In the genomic region with DNA sequence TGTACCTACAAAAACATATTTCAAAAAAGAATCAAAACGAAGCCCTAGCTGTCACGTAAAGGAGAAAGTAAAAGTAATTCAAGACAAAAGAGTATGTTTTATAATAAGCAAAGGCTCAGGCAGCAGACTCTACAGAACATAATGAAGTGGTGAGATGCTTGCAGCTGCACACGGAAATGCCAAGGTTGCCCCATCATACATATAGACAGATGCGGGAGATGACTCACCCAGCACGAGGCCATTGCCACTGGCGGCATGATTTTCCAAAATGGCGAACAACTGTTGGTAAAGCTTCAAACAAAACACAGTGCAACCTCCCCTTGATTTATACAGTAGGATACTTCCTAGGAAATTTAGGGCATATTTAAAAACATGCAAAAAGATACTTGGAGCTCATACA, we compare ENCODE assay signal across 1 cellular context.
TF ChIP-seq lines count a peak whose summit lies in the region.

No MANE protein-coding gene starts in this region.

TF ChIP-seq in GM23338, 12 proteins besides CTCF, POLR2A, EP300 and RAD21 (continued from another document):
- TF ChIP-seq, protein P1, sequence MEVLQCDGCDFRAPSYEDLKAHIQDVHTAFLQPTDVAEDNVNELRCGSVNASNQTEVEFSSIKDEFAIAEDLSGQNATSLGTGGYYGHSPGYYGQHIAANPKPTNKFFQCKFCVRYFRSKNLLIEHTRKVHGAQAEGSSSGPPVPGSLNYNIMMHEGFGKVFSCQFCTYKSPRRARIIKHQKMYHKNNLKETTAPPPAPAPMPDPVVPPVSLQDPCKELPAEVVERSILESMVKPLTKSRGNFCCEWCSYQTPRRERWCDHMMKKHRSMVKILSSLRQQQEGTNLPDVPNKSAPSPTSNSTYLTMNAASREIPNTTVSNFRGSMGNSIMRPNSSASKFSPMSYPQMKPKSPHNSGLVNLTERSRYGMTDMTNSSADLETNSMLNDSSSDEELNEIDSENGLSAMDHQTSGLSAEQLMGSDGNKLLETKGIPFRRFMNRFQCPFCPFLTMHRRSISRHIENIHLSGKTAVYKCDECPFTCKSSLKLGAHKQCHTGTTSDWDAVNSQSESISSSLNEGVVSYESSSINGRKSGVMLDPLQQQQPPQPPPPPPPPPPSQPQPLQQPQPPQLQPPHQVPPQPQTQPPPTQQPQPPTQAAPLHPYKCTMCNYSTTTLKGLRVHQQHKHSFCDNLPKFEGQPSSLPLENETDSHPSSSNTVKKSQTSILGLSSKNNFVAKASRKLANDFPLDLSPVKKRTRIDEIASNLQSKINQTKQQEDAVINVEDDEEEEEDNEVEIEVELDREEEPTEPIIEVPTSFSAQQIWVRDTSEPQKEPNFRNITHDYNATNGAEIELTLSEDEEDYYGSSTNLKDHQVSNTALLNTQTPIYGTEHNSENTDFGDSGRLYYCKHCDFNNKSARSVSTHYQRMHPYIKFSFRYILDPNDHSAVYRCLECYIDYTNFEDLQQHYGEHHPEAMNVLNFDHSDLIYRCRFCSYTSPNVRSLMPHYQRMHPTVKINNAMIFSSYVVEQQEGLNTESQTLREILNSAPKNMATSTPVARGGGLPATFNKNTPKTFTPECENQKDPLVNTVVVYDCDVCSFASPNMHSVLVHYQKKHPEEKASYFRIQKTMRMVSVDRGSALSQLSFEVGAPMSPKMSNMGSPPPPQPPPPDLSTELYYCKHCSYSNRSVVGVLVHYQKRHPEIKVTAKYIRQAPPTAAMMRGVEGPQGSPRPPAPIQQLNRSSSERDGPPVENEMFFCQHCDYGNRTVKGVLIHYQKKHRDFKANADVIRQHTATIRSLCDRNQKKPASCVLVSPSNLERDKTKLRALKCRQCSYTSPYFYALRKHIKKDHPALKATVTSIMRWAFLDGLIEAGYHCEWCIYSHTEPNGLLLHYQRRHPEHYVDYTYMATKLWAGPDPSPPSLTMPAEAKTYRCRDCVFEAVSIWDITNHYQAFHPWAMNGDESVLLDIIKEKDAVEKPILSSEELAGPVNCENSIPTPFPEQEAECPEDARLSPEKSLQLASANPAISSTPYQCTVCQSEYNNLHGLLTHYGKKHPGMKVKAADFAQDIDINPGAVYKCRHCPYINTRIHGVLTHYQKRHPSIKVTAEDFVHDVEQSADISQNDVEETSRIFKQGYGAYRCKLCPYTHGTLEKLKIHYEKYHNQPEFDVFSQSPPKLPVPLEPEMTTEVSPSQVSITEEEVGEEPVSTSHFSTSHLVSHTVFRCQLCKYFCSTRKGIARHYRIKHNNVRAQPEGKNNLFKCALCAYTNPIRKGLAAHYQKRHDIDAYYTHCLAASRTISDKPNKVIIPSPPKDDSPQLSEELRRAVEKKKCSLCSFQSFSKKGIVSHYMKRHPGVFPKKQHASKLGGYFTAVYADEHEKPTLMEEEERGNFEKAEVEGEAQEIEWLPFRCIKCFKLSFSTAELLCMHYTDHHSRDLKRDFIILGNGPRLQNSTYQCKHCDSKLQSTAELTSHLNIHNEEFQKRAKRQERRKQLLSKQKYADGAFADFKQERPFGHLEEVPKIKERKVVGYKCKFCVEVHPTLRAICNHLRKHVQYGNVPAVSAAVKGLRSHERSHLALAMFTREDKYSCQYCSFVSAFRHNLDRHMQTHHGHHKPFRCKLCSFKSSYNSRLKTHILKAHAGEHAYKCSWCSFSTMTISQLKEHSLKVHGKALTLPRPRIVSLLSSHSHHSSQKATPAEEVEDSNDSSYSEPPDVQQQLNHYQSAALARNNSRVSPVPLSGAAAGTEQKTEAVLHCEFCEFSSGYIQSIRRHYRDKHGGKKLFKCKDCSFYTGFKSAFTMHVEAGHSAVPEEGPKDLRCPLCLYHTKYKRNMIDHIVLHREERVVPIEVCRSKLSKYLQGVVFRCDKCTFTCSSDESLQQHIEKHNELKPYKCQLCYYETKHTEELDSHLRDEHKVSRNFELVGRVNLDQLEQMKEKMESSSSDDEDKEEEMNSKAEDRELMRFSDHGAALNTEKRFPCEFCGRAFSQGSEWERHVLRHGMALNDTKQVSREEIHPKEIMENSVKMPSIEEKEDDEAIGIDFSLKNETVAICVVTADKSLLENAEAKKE (CRISPR knock-in tag; IDR thresholded peaks at IDR 0.05), result no peak
- no peak for TF ChIP-seq EZH2phosphoT487 (IDR thresholded peaks at IDR 0.05; ENCODE audit: unreplicated experiment)
- TF ChIP-seq, protein P2, sequence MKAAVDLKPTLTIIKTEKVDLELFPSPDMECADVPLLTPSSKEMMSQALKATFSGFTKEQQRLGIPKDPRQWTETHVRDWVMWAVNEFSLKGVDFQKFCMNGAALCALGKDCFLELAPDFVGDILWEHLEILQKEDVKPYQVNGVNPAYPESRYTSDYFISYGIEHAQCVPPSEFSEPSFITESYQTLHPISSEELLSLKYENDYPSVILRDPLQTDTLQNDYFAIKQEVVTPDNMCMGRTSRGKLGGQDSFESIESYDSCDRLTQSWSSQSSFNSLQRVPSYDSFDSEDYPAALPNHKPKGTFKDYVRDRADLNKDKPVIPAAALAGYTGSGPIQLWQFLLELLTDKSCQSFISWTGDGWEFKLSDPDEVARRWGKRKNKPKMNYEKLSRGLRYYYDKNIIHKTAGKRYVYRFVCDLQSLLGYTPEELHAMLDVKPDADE (IDR thresholded peaks at IDR 0.05), result no peak
